ENCODE assay signal across 2 cellular contexts in genomic region chr10:24242562-24242961, GRCh38.
TF ChIP-seq lines count a peak whose summit lies in the region.

No MANE protein-coding gene starts in this region.

TF ChIP-seq in GM12891, 5 proteins besides CTCF, POLR2A, EP300 and RAD21 (continued from another document):
- TF ChIP-seq SPI1 (IDR thresholded peaks at IDR 0.05; ENCODE audit: low read depth, low read length): no peak
- TF ChIP-seq TAF1 (IDR thresholded peaks at IDR 0.05; ENCODE audit: low read depth, low read length): no peak
- TF ChIP-seq PAX5 (IDR thresholded peaks at IDR 0.05; ENCODE audit: insufficient read depth, low read length, severe bottlenecking): no peak
- no peak for TF ChIP-seq POU2F2 (IDR thresholded peaks at IDR 0.05; ENCODE audit: low read depth, low read length)

TF ChIP-seq in GM12878, 131 proteins besides CTCF, POLR2A, EP300 and RAD21 (continued from another document):
- TF ChIP-seq, protein P1, sequence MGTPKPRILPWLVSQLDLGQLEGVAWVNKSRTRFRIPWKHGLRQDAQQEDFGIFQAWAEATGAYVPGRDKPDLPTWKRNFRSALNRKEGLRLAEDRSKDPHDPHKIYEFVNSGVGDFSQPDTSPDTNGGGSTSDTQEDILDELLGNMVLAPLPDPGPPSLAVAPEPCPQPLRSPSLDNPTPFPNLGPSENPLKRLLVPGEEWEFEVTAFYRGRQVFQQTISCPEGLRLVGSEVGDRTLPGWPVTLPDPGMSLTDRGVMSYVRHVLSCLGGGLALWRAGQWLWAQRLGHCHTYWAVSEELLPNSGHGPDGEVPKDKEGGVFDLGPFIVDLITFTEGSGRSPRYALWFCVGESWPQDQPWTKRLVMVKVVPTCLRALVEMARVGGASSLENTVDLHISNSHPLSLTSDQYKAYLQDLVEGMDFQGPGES (IDR thresholded peaks at IDR 0.05): no peak
- TF ChIP-seq ZNF24 (IDR thresholded peaks at IDR 0.05) (no peak), POU2F2 (IDR thresholded peaks at IDR 0.05; ENCODE audit: borderline replicate concordance, low read depth, low read length) (peak; percentile 70; the same call in 1 of the 3 replicates), ZNF384 (IDR thresholded peaks at IDR 0.05; ENCODE audit: borderline replicate concordance, low read depth, low read length) (no peak), RUNX3 (IDR thresholded peaks at IDR 0.05; ENCODE audit: low read length) (peak; percentile 15; the same call in 1 of the 2 replicates), NBN (IDR thresholded peaks at IDR 0.05) (0 out of 2 replicates have a peak, but pooled peaks have one; percentile 32), IKZF2 (IDR thresholded peaks at IDR 0.05) (peak in 1 of 2 experiments; percentile 25; a peak in 1 of 4 replicates), CREB1 (IDR thresholded peaks at IDR 0.05; ENCODE audit: low read depth) (no peak), PML (IDR thresholded peaks at IDR 0.05; ENCODE audit: low read length) (no peak), SMAD1 (IDR thresholded peaks at IDR 0.05; ENCODE audit: low read depth, partially characterized antibody) (no peak)
- TF ChIP-seq, protein P2, sequence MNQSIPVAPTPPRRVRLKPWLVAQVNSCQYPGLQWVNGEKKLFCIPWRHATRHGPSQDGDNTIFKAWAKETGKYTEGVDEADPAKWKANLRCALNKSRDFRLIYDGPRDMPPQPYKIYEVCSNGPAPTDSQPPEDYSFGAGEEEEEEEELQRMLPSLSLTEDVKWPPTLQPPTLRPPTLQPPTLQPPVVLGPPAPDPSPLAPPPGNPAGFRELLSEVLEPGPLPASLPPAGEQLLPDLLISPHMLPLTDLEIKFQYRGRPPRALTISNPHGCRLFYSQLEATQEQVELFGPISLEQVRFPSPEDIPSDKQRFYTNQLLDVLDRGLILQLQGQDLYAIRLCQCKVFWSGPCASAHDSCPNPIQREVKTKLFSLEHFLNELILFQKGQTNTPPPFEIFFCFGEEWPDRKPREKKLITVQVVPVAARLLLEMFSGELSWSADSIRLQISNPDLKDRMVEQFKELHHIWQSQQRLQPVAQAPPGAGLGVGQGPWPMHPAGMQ (IDR thresholded peaks at IDR 0.05; ENCODE audit: borderline replicate concordance): no peak
